ENCODE assay signal across 8 cellular contexts in genomic region chr2:128315829-128316776, GRCh38. TPM values are rescaled to one million over a fixed set of nuclear protein-coding genes. Genes with fewer than 3 reads are reported as not detected.
A peak's percentile ranks its signal among the peaks of the same experiment; 100 is the strongest.
DNase-seq lines count a peak whose midpoint lies in the region; ATAC-seq and TF ChIP-seq lines count a peak whose summit lies in the region.

No MANE protein-coding gene starts in this region.

- TF ChIP-seq RAD21 in HCT116 (IDR thresholded peaks at IDR 0.05; ENCODE audit: low read depth), result no peak

- DNase-seq in HCT116 (ENCODE audit: low read depth, low spot score) (no peak), foreskin fibroblast (peak in 1 of 2 donors; percentile 55), osteocyte (ENCODE audit: extremely low spot score, unreplicated experiment) (no peak), amniotic stem cell (lab: John Stamatoyannopoulos, UW) (no peak)
- DNase-seq in activated CD4-positive, alpha-beta memory T cell treated with anti-CD3 and anti-CD28 coated beads, Interleukin-2, amount 10 ng/mL, durations not matched to agents 7 days and 5 days, result peak; percentile 14

- intact Hi-C loops in HCT116 (cut with micrococcal nuclease), result loop anchor here (10.0 kb wide), 1 partner anchor 251 kb away; no protein-coding TSS in a partner anchor

- H3K79me2 ChIP-seq in HCT116 (ENCODE audit: insufficient read depth, low read length), result peaks cover 67% of the 10 kb centered on the region

- no peaks in the 10 kb centered on the region for H3K9me3 ChIP-seq in HCT116 (ENCODE audit: control insufficient read depth in 1 of 2, insufficient read depth in 1 of 2, low read depth in 1 of 2, low read length in 2 of 2)

- peak overlapping the region; percentile 96; the same call in 1 of the 2 replicates for H3K4me2 ChIP-seq in HCT116 (ENCODE audit: low read length)

- H3K36me3 ChIP-seq in HCT116 (ENCODE audit: control insufficient read depth in 1 of 2, insufficient read depth in 2 of 2, low read length in 2 of 2), result peaks cover 0 to 12% of the 10 kb centered on the region in 2 experiments; a peak in 2 of 4 replicates

- no peak overlapping the region for H3K4me3 ChIP-seq in HCT116 (replicated peaks in 1 of 2; ENCODE audit: low read depth in 1 of 2, low read length in 2 of 2)
- peak overlapping the region; percentile 78 to 85 for H3K4me3 ChIP-seq in foreskin fibroblast (ENCODE audit: low read depth in 1 of 2, low read length in 2 of 2)

- H3K4me1 Mint-ChIP-seq in activated CD4-positive, alpha-beta memory T cell treated with anti-CD3 and anti-CD28 coated beads, Interleukin-2, amount 10 ng/mL, durations not matched to agents 7 days and 5 days, result peaks cover 13% of the 10 kb centered on the region
- peaks cover 48% of the 10 kb centered on the region for H3K4me1 Mint-ChIP-seq in osteocyte (ENCODE audit: unreplicated experiment)

- BruUV-seq in HCT116 (replicated peaks; lab: Mats Ljungman, UMichigan), result TSS peak; percentile 37

- peaks cover 10% of the 10 kb centered on the region for H3K27me3 Mint-ChIP-seq in activated CD4-positive, alpha-beta memory T cell treated with anti-CD3 and anti-CD28 coated beads, Interleukin-2, amount 10 ng/mL, durations not matched to agents 7 days and 5 days
- no peaks in the 10 kb centered on the region for H3K27me3 Mint-ChIP-seq in osteocyte (ENCODE audit: unreplicated experiment)

- TF ChIP-seq POLR2A in HCT116 (IDR thresholded peaks at IDR 0.05; ENCODE audit: borderline replicate concordance, extremely low read depth, insufficient read depth, insufficient read length), result no peak

- ATAC-seq in HCT116 (no peak), GM18502 (IDR thresholded peaks at IDR 0.05; ENCODE audit: poor library complexity, unreplicated experiment) (no peak), HG03196 (IDR thresholded peaks at IDR 0.05; ENCODE audit: unreplicated experiment) (no peak), HG02973 (IDR thresholded peaks at IDR 0.05; ENCODE audit: unreplicated experiment) (no peak)

- RAD21 ChIA-PET in HCT116 (lab: Charles Lee; ENCODE audit: low non-redundant PET in 1 of 2, low total read pairs in 2 of 2, uncharacterized antibody in 2 of 2, unreplicated experiment in 2 of 2), result no interaction called here

- H3K9me2 ChIP-seq in HCT116 (ENCODE audit: insufficient read depth), result no peaks in the 10 kb centered on the region

- H3K4me3 Mint-ChIP-seq in activated CD4-positive, alpha-beta memory T cell treated with anti-CD3 and anti-CD28 coated beads, Interleukin-2, amount 10 ng/mL, durations not matched to agents 7 days and 5 days, result peak overlapping the region; percentile 74
- peak overlapping the region; percentile 87 for H3K4me3 Mint-ChIP-seq in osteocyte (ENCODE audit: unreplicated experiment)

- H3K27ac ChIP-seq in HCT116 (ENCODE audit: low read depth, low read length), result no peak overlapping the region; the same call in 1 of the 2 replicates

- CTCF ChIA-PET in HCT116 (lab: Charles Lee), result no interaction called here
- CTCF ChIA-PET in activated CD4-positive, alpha-beta memory T cell treated with anti-CD3 and anti-CD28 coated beads, Interleukin-2, amount 10 ng/mL, durations not matched to agents 7 days and 5 days (lab: Charles Lee), result no interaction called here

- no peak overlapping the region for H3K27ac Mint-ChIP-seq in activated CD4-positive, alpha-beta memory T cell treated with anti-CD3 and anti-CD28 coated beads, Interleukin-2, amount 10 ng/mL, durations not matched to agents 7 days and 5 days
- H3K27ac Mint-ChIP-seq in osteocyte (ENCODE audit: unreplicated experiment), result no peak overlapping the region

- TF ChIP-seq CTCF in HCT116 (IDR thresholded peaks at IDR 0.05 in 2 of 3, conservative IDR thresholded peaks at IDR 0.05 in 1 of 3; ENCODE audit: borderline replicate concordance in 1 of 3, insufficient read depth in 1 of 3, low read depth in 2 of 3, low read length in 2 of 3) (no peak), foreskin fibroblast (IDR thresholded peaks at IDR 0.05; ENCODE audit: low read depth, low read length) (no peak), osteocyte (IDR thresholded peaks at IDR 0.05) (no peak)

- H3K9ac ChIP-seq in HCT116 (ENCODE audit: low read length), result no peak overlapping the region

- H3K9me3 Mint-ChIP-seq in activated CD4-positive, alpha-beta memory T cell treated with anti-CD3 and anti-CD28 coated beads, Interleukin-2, amount 10 ng/mL, durations not matched to agents 7 days and 5 days, result no peaks in the 10 kb centered on the region
- no peaks in the 10 kb centered on the region for H3K9me3 Mint-ChIP-seq in osteocyte (ENCODE audit: unreplicated experiment)

- H3K36me3 Mint-ChIP-seq in activated CD4-positive, alpha-beta memory T cell treated with anti-CD3 and anti-CD28 coated beads, Interleukin-2, amount 10 ng/mL, durations not matched to agents 7 days and 5 days (ENCODE audit: low read depth), result no peaks in the 10 kb centered on the region
- H3K36me3 Mint-ChIP-seq in osteocyte (ENCODE audit: unreplicated experiment), result peaks cover 7% of the 10 kb centered on the region

- peaks cover 15 to 27% of the 10 kb centered on the region in 2 experiments; a peak in 3 of 4 replicates for H3K4me1 ChIP-seq in HCT116 (ENCODE audit: control insufficient read depth in 1 of 2, insufficient read depth in 2 of 2, low read length in 2 of 2)

- POLR2A ChIA-PET in HCT116 (lab: Charles Lee), result no interaction called here
- POLR2A ChIA-PET in activated CD4-positive, alpha-beta memory T cell treated with anti-CD3 and anti-CD28 coated beads, Interleukin-2, amount 10 ng/mL, durations not matched to agents 7 days and 5 days (lab: Charles Lee), result no interaction called here

- H3K27me3 ChIP-seq in HCT116 (ENCODE audit: insufficient read depth, low read length), result no peaks in the 10 kb centered on the region

- H4K20me1 ChIP-seq in HCT116 (ENCODE audit: insufficient read depth), result peaks cover 6% of the 10 kb centered on the region; the same call in 1 of the 2 replicates

- H2AFZ ChIP-seq in HCT116 (ENCODE audit: low read depth, low read length, poor library complexity, severe bottlenecking), result no peak overlapping the region

TF ChIP-seq in HCT116, 20 proteins besides CTCF, POLR2A, EP300 and RAD21:
- no peak for TF ChIP-seq SRF (IDR thresholded peaks at IDR 0.05; ENCODE audit: low read depth)
- no peak for TF ChIP-seq TCF7L2 (IDR thresholded peaks at IDR 0.05; ENCODE audit: borderline replicate concordance, extremely low read depth, insufficient read depth, insufficient read length)
- no peak for TF ChIP-seq SP1 (IDR thresholded peaks at IDR 0.05; ENCODE audit: low read depth)
- TF ChIP-seq EZH2phosphoT487 (IDR thresholded peaks at IDR 0.05; ENCODE audit: borderline replicate concordance), result no peak
- no peak for TF ChIP-seq ELF1 (IDR thresholded peaks at IDR 0.05; ENCODE audit: borderline replicate concordance, low read depth)
- TF ChIP-seq FOSL1 (IDR thresholded peaks at IDR 0.05; ENCODE audit: low read depth), result no peak
- no peak for TF ChIP-seq EZH2 (IDR thresholded peaks at IDR 0.05)
- no peak for TF ChIP-seq ZBTB33 (IDR thresholded peaks at IDR 0.05; ENCODE audit: extremely low read depth, insufficient replicate concordance, low read length)
- no peak for TF ChIP-seq JUND (IDR thresholded peaks at IDR 0.05)
- no peak for TF ChIP-seq ATF3 (IDR thresholded peaks at IDR 0.05)
- TF ChIP-seq SIN3A (IDR thresholded peaks at IDR 0.05; ENCODE audit: low read depth), result no peak
- no peak for TF ChIP-seq CEBPB (IDR thresholded peaks at IDR 0.05; ENCODE audit: low read depth)
- TF ChIP-seq ZNF274 (IDR thresholded peaks at IDR 0.05; ENCODE audit: low read depth, low read length), result no peak
TF ChIP-seq in HCT116: peak in this region for 0.

RNA-seq across cellular contexts. Expression of gene HS6ST1, which starts 2.6 kb away (rescaled TPM):
- total RNA-seq in HCT116 (2021; ENCODE audit: unreplicated experiment) (35.0 TPM), osteocyte (42.6 and 43.0 TPM in 2 replicates)
- 25.7 and 27.4 TPM in 2 replicates for polyA plus RNA-seq in HCT116 (2012)
- 1 to 10 TPM; 6.2 to 6.8 TPM for total RNA-seq in activated CD4-positive, alpha-beta memory T cell treated with anti-CD3 and anti-CD28 coated beads, Interleukin-2, amount 10 ng/mL, durations not matched to agents 7 days and 5 days

Comparison
In these comparisons a context has a peak if more than half of its experiments do, and no peak if none do; other contexts are left out.
1. H3K4me3 ChIP-seq: peak in foreskin fibroblast (2 of 2); none in HCT116 (0 of 2).